In the genomic region with DNA sequence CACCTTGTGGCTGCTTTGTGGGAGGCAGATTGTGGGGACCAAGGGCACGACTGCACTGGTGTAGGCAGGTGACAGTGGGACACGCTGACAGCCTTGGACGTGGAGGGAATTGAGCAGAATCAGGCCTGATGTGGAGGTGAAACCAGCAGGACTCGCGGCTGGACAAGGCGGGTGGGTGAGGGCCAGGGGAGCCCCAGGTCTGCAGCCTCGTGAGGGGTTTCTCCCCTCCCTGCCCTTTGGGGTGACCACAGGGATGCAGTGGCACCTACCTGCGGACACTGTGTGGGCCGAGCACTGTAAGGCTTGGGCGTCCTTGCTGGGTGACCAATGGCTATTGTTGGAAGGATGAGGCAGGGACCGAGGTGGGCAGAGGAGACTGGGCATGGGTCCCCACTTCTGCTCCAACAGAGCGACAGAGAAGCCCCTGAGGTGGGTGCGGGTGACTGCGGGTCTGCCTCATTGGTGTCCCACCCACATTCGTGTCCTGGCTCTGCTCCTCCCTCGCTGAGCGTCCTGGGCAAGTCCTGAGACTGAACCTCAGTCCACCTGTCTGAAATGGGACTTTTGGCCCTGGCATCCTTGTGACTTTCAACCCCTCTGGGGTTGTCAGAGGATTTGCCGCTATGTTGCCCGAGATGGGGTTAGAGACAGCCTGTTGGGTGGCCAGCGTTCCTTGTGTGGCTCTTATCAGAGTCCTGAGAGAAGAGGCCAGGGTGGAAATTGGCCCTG, we compare ENCODE assay signal across 1 cellular context.
TF ChIP-seq lines count a peak whose summit lies in the region.

No MANE protein-coding gene starts in this region.

TF ChIP-seq in GM23338, 12 proteins besides CTCF, POLR2A, EP300 and RAD21 (continued from another document):
- TF ChIP-seq JUNB (IDR thresholded peaks at IDR 0.05; ENCODE audit: unreplicated experiment) = no peak
